ENCODE assay signal across 20 cellular contexts in the genomic region with DNA sequence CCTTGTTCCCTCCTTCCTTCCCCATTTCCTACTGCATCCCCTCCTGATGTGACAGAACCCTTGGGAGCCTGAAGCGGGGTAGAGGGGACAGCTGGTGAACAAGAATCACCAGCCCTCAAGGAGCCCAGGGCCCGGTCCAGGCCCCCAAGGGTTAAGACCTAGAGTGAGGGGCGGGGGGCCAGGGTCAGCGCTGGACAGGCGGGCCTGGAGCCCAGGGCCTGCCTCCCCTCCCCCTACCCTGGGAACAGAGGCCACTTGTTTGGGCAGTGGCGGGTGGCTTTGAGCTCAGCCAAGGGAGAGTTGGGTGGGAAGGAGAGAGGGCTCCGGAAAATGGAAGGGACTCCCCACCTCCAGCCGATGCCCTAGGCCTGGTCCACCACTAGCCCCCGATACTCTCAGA. TPM values are rescaled to one million over a fixed set of nuclear protein-coding genes. Genes with fewer than 3 reads are reported as not detected.
DNase-seq lines count a peak whose midpoint lies in the region; ATAC-seq, FAIRE-seq and TF ChIP-seq lines count a peak whose summit lies in the region.
"Had no signal": no experiment of that assay in that cellular context is flagged by ENCODE, and none has a peak within 500 bp of the region (broad histone marks: within the 10 kb centered on the region; RNA-seq: fewer than 3 reads in every experiment).

No MANE protein-coding gene starts in this region.

- H3K36me3 ChIP-seq in CD8-positive, alpha-beta T cell (ENCODE audit: insufficient read depth, low read length): no peaks in the 10 kb centered on the region
- H3K36me3 ChIP-seq in kidney (ENCODE audit: control insufficient read depth in 1 of 2, insufficient read depth in 2 of 2, low read length in 2 of 2): no peaks in the 10 kb centered on the region
- H3K36me3 ChIP-seq: BE2C had no signal

- CTCF ChIA-PET in CD8-positive, alpha-beta T cell (lab: Charles Lee): interaction anchor here (1.5 kb wide), 1 partner anchor 25 kb away, joined by 4 read pairs; no protein-coding TSS in a partner anchor

- H3K9me3 Mint-ChIP-seq in CD8-positive, alpha-beta T cell: no peaks in the 10 kb centered on the region
- H3K9me3 Mint-ChIP-seq: activated naive CD4-positive, alpha-beta T cell treated with anti-CD3 and anti-CD28 coated beads, Interleukin-2, amount 10 ng/mL, durations not matched to agents 7 days and 5 days; T-cell had no signal

- H3K9ac ChIP-seq in kidney (ENCODE audit: low read length in 2 of 2): no peak overlapping the region

- no peak overlapping the region for H3K4me3 Mint-ChIP-seq in CD8-positive, alpha-beta T cell

- H3K36me3 Mint-ChIP-seq in CD8-positive, alpha-beta T cell: peaks cover 12% of the 10 kb centered on the region
- H3K36me3 Mint-ChIP-seq: activated naive CD4-positive, alpha-beta T cell treated with anti-CD3 and anti-CD28 coated beads, Interleukin-2, amount 10 ng/mL, durations not matched to agents 7 days and 5 days had no signal

- no peak for TF ChIP-seq CTCF in CD8-positive, alpha-beta T cell (IDR thresholded peaks at IDR 0.05)
- TF ChIP-seq CTCF in kidney (IDR thresholded peaks at IDR 0.05; ENCODE audit: borderline replicate concordance, extremely low read depth, insufficient read depth): no peak
- TF ChIP-seq CTCF in omental fat pad (IDR thresholded peaks at IDR 0.05): no peak

- H3K27ac ChIP-seq in CD8-positive, alpha-beta T cell (ENCODE audit: low read depth, low read length): no peak overlapping the region
- no peak overlapping the region for H3K27ac ChIP-seq in kidney (ENCODE audit: low read depth in 2 of 2, low read length in 2 of 2)

- H3K9me3 ChIP-seq in CD8-positive, alpha-beta T cell (ENCODE audit: low read length): no peaks in the 10 kb centered on the region
- H3K9me3 ChIP-seq in kidney (ENCODE audit: control insufficient read depth in 1 of 2, low read length in 2 of 2): no peaks in the 10 kb centered on the region
- H3K9me3 ChIP-seq: BE2C, gastroesophageal sphincter, upper lobe of right lung had no signal

- no peak for ATAC-seq in CD8-positive, alpha-beta T cell
- ATAC-seq in HG02938 (IDR thresholded peaks at IDR 0.05; ENCODE audit: unreplicated experiment) (no peak), omental fat pad (ENCODE audit: low FRiP score) (no peak), esophagus mucosa (no peak)
- ATAC-seq: activated CD8-positive, alpha-beta memory T cell treated with anti-CD3 and anti-CD28 coated beads, Interleukin-2, amount 10 ng/mL, durations not matched to agents 7 days and 5 days; gastroesophageal sphincter; T-cell; upper lobe of right lung had no signal

- peaks cover 53% of the 10 kb centered on the region for H3K4me1 Mint-ChIP-seq in CD8-positive, alpha-beta T cell (ENCODE audit: low read depth)

- H3K4me3 ChIP-seq in CD8-positive, alpha-beta T cell (ENCODE audit: low read depth, low read length): no peak overlapping the region
- no peak overlapping the region for H3K4me3 ChIP-seq in kidney (ENCODE audit: low read length in 2 of 2)
- H3K4me3 ChIP-seq: gastroesophageal sphincter had no signal

- peaks cover 43% of the 10 kb centered on the region for H3K4me1 ChIP-seq in CD8-positive, alpha-beta T cell (ENCODE audit: insufficient read depth, low read length)
- H3K4me1 ChIP-seq in kidney (ENCODE audit: control insufficient read depth in 1 of 2, insufficient read depth in 1 of 2, low read depth in 1 of 2, low read length in 2 of 2): peaks cover 5 to 7% of the 10 kb centered on the region in 2 donors

- no peak for FAIRE-seq in kidney (lab: Jason Lieb, UNC)
- FAIRE-seq: H54 had no signal

- POLR2A ChIA-PET in CD8-positive, alpha-beta T cell (lab: Charles Lee): interaction anchor here (1.7 to 2.0 kb wide), 2 partner anchors 12 to 44 kb away, joined by 6 to 10 read pairs; a partner anchor contains a TSS

- H3K27me3 ChIP-seq in CD8-positive, alpha-beta T cell (ENCODE audit: insufficient read depth, low read length): no peaks in the 10 kb centered on the region
- H3K27me3 ChIP-seq: BE2C, gastroesophageal sphincter, upper lobe of right lung had no signal

- intact Hi-C loops in CD8-positive, alpha-beta T cell (cut with DNase I, micrococcal nuclease): no loop called here
- intact Hi-C loops in kidney (cut with DNase I): no loop called here

- H3K27ac Mint-ChIP-seq in CD8-positive, alpha-beta T cell: peak overlapping the region; percentile 76
- H3K27ac Mint-ChIP-seq: activated naive CD4-positive, alpha-beta T cell treated with anti-CD3 and anti-CD28 coated beads, Interleukin-2, amount 10 ng/mL, durations not matched to agents 7 days and 5 days had no signal

- DNase-seq in CD8-positive, alpha-beta T cell: no peak
- DNase-seq in amygdala (lab: John Stamatoyannopoulos, UW) (peak in 48 of 56 donors; percentile 20 to 86 (median 70)), kidney (peak; percentile 61), putamen (ENCODE audit: low spot score) (peak; percentile 87), activated T-cell treated with anti-CD3 and anti-CD28 coated beads for 4 hours (no peak), omental fat pad (ENCODE audit: low spot score) (no peak)
- DNase-seq: activated CD8-positive, alpha-beta memory T cell treated with anti-CD3 and anti-CD28 coated beads, Interleukin-2, amount 10 ng/mL, durations not matched to agents 7 days and 5 days; activated naive CD4-positive, alpha-beta T cell treated with anti-CD3 and anti-CD28 coated beads, Interleukin-2, amount 10 ng/mL, durations not matched to agents 7 days and 5 days; BE2C; central memory CD4-positive, alpha-beta T cell; DMS79; kidney glomerular epithelial cell; NCI-H1092; retina; T-cell; upper lobe of right lung had no signal

- H3K27me3 Mint-ChIP-seq in CD8-positive, alpha-beta T cell (ENCODE audit: low read depth): no peaks in the 10 kb centered on the region
- H3K27me3 Mint-ChIP-seq: activated CD8-positive, alpha-beta memory T cell treated with anti-CD3 and anti-CD28 coated beads, Interleukin-2, amount 10 ng/mL, durations not matched to agents 7 days and 5 days; activated naive CD4-positive, alpha-beta T cell treated with anti-CD3 and anti-CD28 coated beads, Interleukin-2, amount 10 ng/mL, durations not matched to agents 7 days and 5 days; T-cell had no signal

RNA-seq across cellular contexts. Expression of a gene that starts 2.1 kb away (rescaled TPM):
- total RNA-seq in CD8-positive, alpha-beta T cell: 10 to 100 TPM; 93.5 to 95.2 TPM
- total RNA-seq in kidney (80.8 TPM), omental fat pad (100 to 1,000 TPM; 112 to 204 (median 123) TPM), esophagus mucosa (31.0 TPM)
- polyA plus RNA-seq in kidney (ENCODE audit: insufficient read depth, low read depth, low replicate concordance): 58.2 TPM

RNA-seq across cellular contexts. Expression of a gene that starts 43.8 kb away (rescaled TPM):
- total RNA-seq in CD8-positive, alpha-beta T cell: 10 to 100 TPM; 22.1 to 25.1 TPM
- total RNA-seq in kidney (40.7 TPM), omental fat pad (10 to 100 TPM; 10.9 to 20.6 (median 15.4) TPM), esophagus mucosa (68.8 TPM)
- 127 TPM for polyA plus RNA-seq in kidney (ENCODE audit: insufficient read depth, low read depth, low replicate concordance)

Comparison
In these comparisons a context has a peak if more than half of its experiments do, and no peak if none do; other contexts are left out.
1. DNase-seq: peak in amygdala (48 of 56), kidney (single experiment) and putamen (single experiment); none in CD8-positive, alpha-beta T cell (0 of 7), activated T-cell treated with anti-CD3 and anti-CD28 coated beads for 4 hours (single experiment) and omental fat pad (single experiment).